In the genomic region with DNA sequence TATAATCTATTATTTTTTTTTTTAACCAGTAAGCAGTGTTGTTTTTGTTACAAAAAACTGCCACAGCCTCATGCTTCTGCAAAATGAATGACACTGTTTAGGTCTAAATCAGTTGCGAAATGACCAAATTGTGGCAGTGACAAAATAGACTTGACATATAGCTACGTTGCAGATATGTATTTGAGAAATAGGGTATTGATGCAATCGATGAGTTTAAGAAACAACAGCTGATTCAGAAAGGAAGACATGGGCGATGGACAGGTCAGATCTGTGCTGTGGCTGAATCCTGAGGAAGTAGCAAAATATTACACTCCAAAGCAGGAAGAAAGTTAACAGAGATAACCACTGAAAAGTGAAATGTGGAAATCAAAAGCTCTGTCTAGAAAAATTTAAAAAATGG, we compare ENCODE assay signal across 17 cellular contexts.
"Had no signal": no experiment of that assay in that cellular context is flagged by ENCODE, and none has a peak within 500 bp of the region (broad histone marks: within the 10 kb centered on the region; RNA-seq: fewer than 3 reads in every experiment).

No MANE protein-coding gene starts in this region.

- DNase-seq: activated CD4-positive, alpha-beta memory T cell treated with anti-CD3 and anti-CD28 coated beads for 36 hours; activated naive CD4-positive, alpha-beta T cell treated with Interleukin-2 at 50 U/mL for 16 hours; activated naive CD8-positive, alpha-beta T cell treated with anti-CD3 and anti-CD28 coated beads, Interleukin-2, amount 50 U/mL, for 24 hours; activated T-cell treated with anti-CD3 and anti-CD28 coated beads, Interleukin-2, amount 50 U/mL, for 72 hours; esophagus squamous epithelium; foreskin keratinocyte; head of caudate nucleus; mammary epithelial cell; mucosa of descending colon; natural killer cell; psoas muscle; sigmoid colon; stimulated activated CD4-positive, alpha-beta T cell treated with anti-CD3 and anti-CD28 coated beads, Interleukin-12 subunit alpha, Interleukin-12 subunit beta, amount 100 ng/mL, for 4 hours; stimulated activated naive CD4-positive, alpha-beta T cell; substantia nigra; transverse colon had no signal

- ATAC-seq: activated T-cell treated with anti-CD3 and anti-CD28 coated beads, Interleukin-2, amount 50 U/mL, for 72 hours; foreskin keratinocyte; mucosa of descending colon; psoas muscle had no signal

- H3K27me3 ChIP-seq: esophagus squamous epithelium, foreskin keratinocyte, sigmoid colon, transverse colon had no signal

- H3K4me3 ChIP-seq: esophagus squamous epithelium, mucosa of descending colon, psoas muscle, sigmoid colon, transverse colon had no signal

- H3K27ac ChIP-seq: esophagus squamous epithelium, foreskin keratinocyte, psoas muscle, sigmoid colon, transverse colon, VCaP had no signal

- H3K36me3 ChIP-seq: esophagus squamous epithelium, sigmoid colon, transverse colon had no signal

- H3K9me3 ChIP-seq: esophagus squamous epithelium, mucosa of descending colon, psoas muscle, sigmoid colon, transverse colon had no signal

- H3K4me1 ChIP-seq: esophagus squamous epithelium, foreskin keratinocyte, psoas muscle, sigmoid colon, transverse colon had no signal
